In genomic region chr16:79895917-79896203, GRCh38 we compare ENCODE assay signal across 29 cellular contexts.
"Had no signal": no experiment of that assay in that cellular context is flagged by ENCODE, and none has a peak within 500 bp of the region (broad histone marks: within the 10 kb centered on the region; RNA-seq: fewer than 3 reads in every experiment).

No MANE protein-coding gene starts in this region.

- ATAC-seq: activated naive CD4-positive, alpha-beta T cell treated with anti-CD3 and anti-CD28 coated beads, Interleukin-2, amount 50 U/mL, for 72 hours; activated T-cell treated with anti-CD3 and anti-CD28 coated beads, Interleukin-2, amount 50 U/mL, for 72 hours; esophagus mucosa; foreskin keratinocyte; gastrocnemius medialis; heart left ventricle; WTC11 had no signal

- DNase-seq: activated CD4-positive, alpha-beta memory T cell treated with anti-CD3 and anti-CD28 coated beads, Interleukin-2, amount 10 ng/mL, durations not matched to agents 7 days and 5 days; activated CD4-positive, alpha-beta T cell treated with anti-CD3 and anti-CD28 coated beads for 1 hour; activated CD4-positive, alpha-beta T cell treated with anti-CD3 and anti-CD28 coated beads for 4 hours; activated CD4-positive, alpha-beta T cell treated with anti-CD3 and anti-CD28 coated beads, Interleukin-2, amount 10 ng/mL, durations not matched to agents 7 days and 5 days; activated CD4-positive, alpha-beta T cell treated with anti-CD3 and anti-CD28 coated beads, Interleukin-2, amount 50 U/mL, for 4 hours; activated CD8-positive, alpha-beta memory T cell treated with anti-CD3 and anti-CD28 coated beads, Interleukin-2, amount 50 U/mL, for 48 hours; activated gamma-delta T cell; activated naive CD4-positive, alpha-beta T cell; activated naive CD4-positive, alpha-beta T cell treated with anti-CD3 and anti-CD28 coated beads, Interleukin-2, amount 10 ng/mL, durations not matched to agents 7 days and 5 days; activated naive CD8-positive, alpha-beta T cell treated with anti-CD3 and anti-CD28 coated beads, Interleukin-2, amount 10 ng/mL, durations not matched to agents 7 days and 5 days; activated T-cell treated with anti-CD3 and anti-CD28 coated beads for 4 hours; activated T-cell treated with anti-CD3 and anti-CD28 coated beads, Interleukin-2, amount 50 U/mL, for 24 hours; activated T-cell treated with anti-CD3 and anti-CD28 coated beads, Interleukin-2, amount 50 U/mL, for 72 hours; dorsolateral prefrontal cortex; effector memory CD4-positive, alpha-beta T cell; endodermal cell; foreskin keratinocyte; gastrocnemius medialis; glutamatergic neuron; heart left ventricle; T-helper 2 cell had no signal

- H3K36me3 ChIP-seq: ascending aorta, breast epithelium, cardiac muscle cell, gastrocnemius medialis, heart left ventricle had no signal

- H3K27ac ChIP-seq: ascending aorta, breast epithelium, cardiac muscle cell, coronary artery, dorsolateral prefrontal cortex, foreskin keratinocyte, gastrocnemius medialis, heart left ventricle, VCaP had no signal

- H3K9me3 ChIP-seq: ascending aorta, breast epithelium, gastrocnemius medialis had no signal

- H3K4me1 ChIP-seq: ascending aorta, breast epithelium, foreskin keratinocyte, gastrocnemius medialis had no signal

- H3K27me3 ChIP-seq: ascending aorta, breast epithelium, cardiac muscle cell, foreskin keratinocyte, gastrocnemius medialis had no signal

- H3K4me3 ChIP-seq: ascending aorta, breast epithelium, cardiac muscle cell, coronary artery, dorsolateral prefrontal cortex, gastrocnemius medialis, heart left ventricle had no signal
